In genomic region chr3:101519685-101520365, GRCh38 we compare ENCODE assay signal across 14 cellular contexts. TPM values are rescaled to one million over a fixed set of nuclear protein-coding genes. Genes with fewer than 3 reads are reported as not detected.
DNase-seq lines count a peak whose midpoint lies in the region; ATAC-seq and FAIRE-seq lines count a peak whose summit lies in the region.
"Had no signal": no experiment of that assay in that cellular context is flagged by ENCODE, and none has a peak within 500 bp of the region (broad histone marks: within the 10 kb centered on the region; RNA-seq: fewer than 3 reads in every experiment).

No MANE protein-coding gene starts in this region.

- no peak for DNase-seq in activated naive CD4-positive, alpha-beta T cell treated with anti-CD3 and anti-CD28 coated beads, Interleukin-2, amount 10 ng/mL, durations not matched to agents 7 days and 5 days
- DNase-seq in activated naive CD4-positive, alpha-beta T cell treated with anti-CD3 and anti-CD28 coated beads, Interleukin-2, amount 50 U/mL, for 16 hours, result no peak
- peak; percentile 25 for DNase-seq in RCC 7860 (ENCODE audit: low spot score)
- DNase-seq in epithelial cell of prostate (ENCODE audit: low read depth, low spot score), result no peak
- DNase-seq in stimulated activated naive CD8-positive, alpha-beta T cell treated with anti-CD3 and anti-CD28 coated beads, Interleukin-15, amount 100 ng/mL, for 72 hours, result no peak
- DNase-seq in NCI-H2029 treated with DMSO at 0.1 percent for 48 hours (lab: John Stamatoyannopoulos, UW), result no peak
- DNase-seq in A172 (ENCODE audit: low spot score), result no peak
- DNase-seq in KBM-7, result no peak
- DNase-seq: DMS 273 treated with DMSO at 0.1 percent for 48 hours, NCI-H1092, NCI-H2171, stomach, WERI-Rb-1 had no signal

- peaks cover 64% of the 10 kb centered on the region for H3K4me1 Mint-ChIP-seq in activated naive CD4-positive, alpha-beta T cell treated with anti-CD3 and anti-CD28 coated beads, Interleukin-2, amount 10 ng/mL, durations not matched to agents 7 days and 5 days
- peaks cover 43% of the 10 kb centered on the region for H3K4me1 Mint-ChIP-seq in stimulated activated naive CD8-positive, alpha-beta T cell treated with anti-CD3 and anti-CD28 coated beads, Interleukin-15, amount 100 ng/mL, for 72 hours

- H3K27me3 Mint-ChIP-seq in activated naive CD4-positive, alpha-beta T cell treated with anti-CD3 and anti-CD28 coated beads, Interleukin-2, amount 10 ng/mL, durations not matched to agents 7 days and 5 days, result no peaks in the 10 kb centered on the region
- no peaks in the 10 kb centered on the region for H3K27me3 Mint-ChIP-seq in stimulated activated naive CD8-positive, alpha-beta T cell treated with anti-CD3 and anti-CD28 coated beads, Interleukin-15, amount 100 ng/mL, for 72 hours

- ATAC-seq in stimulated activated naive CD8-positive, alpha-beta T cell treated with anti-CD3 and anti-CD28 coated beads, Interleukin-15, amount 100 ng/mL, for 72 hours, result no peak

- CTCF ChIA-PET in activated naive CD4-positive, alpha-beta T cell treated with anti-CD3 and anti-CD28 coated beads, Interleukin-2, amount 10 ng/mL, durations not matched to agents 7 days and 5 days (lab: Charles Lee), result interaction anchor here (0.8 to 1.4 kb wide), 2 partner anchors 51 to 171 kb away, joined by 3 to 4 read pairs; no protein-coding TSS in a partner anchor

- H3K4me3 Mint-ChIP-seq in activated naive CD4-positive, alpha-beta T cell treated with anti-CD3 and anti-CD28 coated beads, Interleukin-2, amount 10 ng/mL, durations not matched to agents 7 days and 5 days, result peak overlapping the region; percentile 50
- peak overlapping the region; percentile 74 to 93 for H3K4me3 Mint-ChIP-seq in stimulated activated naive CD8-positive, alpha-beta T cell treated with anti-CD3 and anti-CD28 coated beads, Interleukin-15, amount 100 ng/mL, for 72 hours

- no peaks in the 10 kb centered on the region for H3K9me3 Mint-ChIP-seq in activated naive CD4-positive, alpha-beta T cell treated with anti-CD3 and anti-CD28 coated beads, Interleukin-2, amount 10 ng/mL, durations not matched to agents 7 days and 5 days
- peaks cover 0 to 1% of the 10 kb centered on the region in 2 donors for H3K9me3 Mint-ChIP-seq in stimulated activated naive CD8-positive, alpha-beta T cell treated with anti-CD3 and anti-CD28 coated beads, Interleukin-15, amount 100 ng/mL, for 72 hours

- in situ Hi-C loops in KBM-7 (cut with MboI; ENCODE audit: low pct_unique_long_range_greater_than_20kb, low sequenced_read_pairs), result no loop called here

- H3K36me3 Mint-ChIP-seq in activated naive CD4-positive, alpha-beta T cell treated with anti-CD3 and anti-CD28 coated beads, Interleukin-2, amount 10 ng/mL, durations not matched to agents 7 days and 5 days, result peaks cover 7% of the 10 kb centered on the region

- peak; percentile 69 for FAIRE-seq in RCC 7860 (lab: Jason Lieb, UNC)
- FAIRE-seq: astrocyte had no signal

- peak overlapping the region; percentile 30 for H3K27ac ChIP-seq in epithelial cell of prostate
- H3K27ac ChIP-seq: stomach, WERI-Rb-1 had no signal

- peak overlapping the region; percentile 95 for H3K27ac Mint-ChIP-seq in activated naive CD4-positive, alpha-beta T cell treated with anti-CD3 and anti-CD28 coated beads, Interleukin-2, amount 10 ng/mL, durations not matched to agents 7 days and 5 days
- H3K27ac Mint-ChIP-seq in stimulated activated naive CD8-positive, alpha-beta T cell treated with anti-CD3 and anti-CD28 coated beads, Interleukin-15, amount 100 ng/mL, for 72 hours, result peak overlapping the region; percentile 92 to 94

RNA-seq across cellular contexts. Expression of gene SENP7, which starts 6.8 kb away (rescaled TPM):
- total RNA-seq in A172 (2014; rRNA removed; shearing (Covaris generic)), result 13.7 and 23.6 TPM in 2 replicates

RNA-seq across cellular contexts. Expression of gene TRMT10C, which starts 41.8 kb away (rescaled TPM):
- 51.7 and 57.7 TPM in 2 replicates for total RNA-seq in A172 (2014; rRNA removed; shearing (Covaris generic))

RNA-seq across cellular contexts. Expression of gene PCNP, which starts 54.2 kb away (rescaled TPM):
- total RNA-seq in A172 (2014; rRNA removed; shearing (Covaris generic)), result 102 and 128 TPM in 2 replicates
